In the genomic region with DNA sequence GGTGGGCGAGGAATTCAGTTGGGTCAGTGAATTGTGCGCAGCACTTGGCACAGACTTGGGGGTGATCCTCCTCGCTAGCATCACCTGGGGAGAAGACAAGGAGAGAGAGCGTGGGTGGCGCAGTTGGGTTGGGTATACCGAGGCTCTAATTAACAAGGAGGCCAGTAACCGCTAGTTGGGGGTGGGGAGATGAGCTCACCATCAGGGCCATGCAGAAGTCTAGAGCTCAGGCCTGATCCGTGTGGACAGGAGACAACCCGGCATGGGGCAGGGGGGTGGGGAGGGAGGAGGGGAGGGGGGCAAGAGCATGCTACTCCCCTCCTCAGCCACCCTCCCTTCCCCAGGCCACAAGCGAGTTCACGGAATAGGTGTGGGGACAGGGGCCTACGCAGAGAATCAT, we compare ENCODE assay signal across 2 cellular contexts.
TF ChIP-seq lines count a peak whose summit lies in the region.

No MANE protein-coding gene starts in this region.

TF ChIP-seq in A549, 52 proteins besides CTCF, POLR2A, EP300 and RAD21:
- TF ChIP-seq, protein P1, sequence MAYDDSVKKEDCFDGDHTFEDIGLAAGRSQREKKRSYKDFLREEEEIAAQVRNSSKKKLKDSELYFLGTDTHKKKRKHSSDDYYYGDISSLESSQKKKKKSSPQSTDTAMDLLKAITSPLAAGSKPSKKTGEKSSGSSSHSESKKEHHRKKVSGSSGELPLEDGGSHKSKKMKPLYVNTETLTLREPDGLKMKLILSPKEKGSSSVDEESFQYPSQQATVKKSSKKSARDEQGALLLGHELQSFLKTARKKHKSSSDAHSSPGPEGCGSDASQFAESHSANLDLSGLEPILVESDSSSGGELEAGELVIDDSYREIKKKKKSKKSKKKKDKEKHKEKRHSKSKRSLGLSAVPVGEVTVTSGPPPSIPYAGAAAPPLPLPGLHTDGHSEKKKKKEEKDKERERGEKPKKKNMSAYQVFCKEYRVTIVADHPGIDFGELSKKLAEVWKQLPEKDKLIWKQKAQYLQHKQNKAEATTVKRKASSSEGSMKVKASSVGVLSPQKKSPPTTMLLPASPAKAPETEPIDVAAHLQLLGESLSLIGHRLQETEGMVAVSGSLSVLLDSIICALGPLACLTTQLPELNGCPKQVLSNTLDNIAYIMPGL (CRISPR knock-in tag; IDR thresholded peaks at IDR 0.05; ENCODE audit: borderline replicate concordance): no peak
- TF ChIP-seq HOXA7 (CRISPR knock-in tag; IDR thresholded peaks at IDR 0.05): no peak
- TF ChIP-seq ZSCAN20 (CRISPR knock-in tag; IDR thresholded peaks at IDR 0.05): no peak
- TF ChIP-seq CHD2 (IDR thresholded peaks at IDR 0.05; ENCODE audit: low read length, partially characterized antibody): no peak
- TF ChIP-seq GATA3 (IDR thresholded peaks at IDR 0.05; ENCODE audit: borderline replicate concordance): no peak
- TF ChIP-seq CBX2 (IDR thresholded peaks at IDR 0.05; ENCODE audit: borderline replicate concordance, low read depth): no peak
- no peak for TF ChIP-seq JUNB (IDR thresholded peaks at IDR 0.05)
- TF ChIP-seq RNF2 (IDR thresholded peaks at IDR 0.05; ENCODE audit: borderline replicate concordance, low read depth): no peak
- no peak for TF ChIP-seq POLR2AphosphoS2 (conservative IDR thresholded peaks at IDR 0.05; ENCODE audit: low read length)
- TF ChIP-seq TP53 (CRISPR knock-in tag; IDR thresholded peaks at IDR 0.05): no peak
- TF ChIP-seq, protein P2, sequence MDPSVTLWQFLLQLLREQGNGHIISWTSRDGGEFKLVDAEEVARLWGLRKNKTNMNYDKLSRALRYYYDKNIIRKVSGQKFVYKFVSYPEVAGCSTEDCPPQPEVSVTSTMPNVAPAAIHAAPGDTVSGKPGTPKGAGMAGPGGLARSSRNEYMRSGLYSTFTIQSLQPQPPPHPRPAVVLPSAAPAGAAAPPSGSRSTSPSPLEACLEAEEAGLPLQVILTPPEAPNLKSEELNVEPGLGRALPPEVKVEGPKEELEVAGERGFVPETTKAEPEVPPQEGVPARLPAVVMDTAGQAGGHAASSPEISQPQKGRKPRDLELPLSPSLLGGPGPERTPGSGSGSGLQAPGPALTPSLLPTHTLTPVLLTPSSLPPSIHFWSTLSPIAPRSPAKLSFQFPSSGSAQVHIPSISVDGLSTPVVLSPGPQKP (IDR thresholded peaks at IDR 0.05; ENCODE audit: low read depth, low read length): no peak
- TF ChIP-seq, protein P3, sequence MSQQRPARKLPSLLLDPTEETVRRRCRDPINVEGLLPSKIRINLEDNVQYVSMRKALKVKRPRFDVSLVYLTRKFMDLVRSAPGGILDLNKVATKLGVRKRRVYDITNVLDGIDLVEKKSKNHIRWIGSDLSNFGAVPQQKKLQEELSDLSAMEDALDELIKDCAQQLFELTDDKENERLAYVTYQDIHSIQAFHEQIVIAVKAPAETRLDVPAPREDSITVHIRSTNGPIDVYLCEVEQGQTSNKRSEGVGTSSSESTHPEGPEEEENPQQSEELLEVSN (IDR thresholded peaks at IDR 0.05; ENCODE audit: borderline replicate concordance, low read depth): no peak

TF ChIP-seq in GM12878, 131 proteins besides CTCF, POLR2A, EP300 and RAD21:
- no peak for TF ChIP-seq HCFC1 (IDR thresholded peaks at IDR 0.05; ENCODE audit: low read length)
- TF ChIP-seq BHLHE40 (IDR thresholded peaks at IDR 0.05; ENCODE audit: borderline replicate concordance in 1 of 2, low read depth in 2 of 2, low read length in 1 of 2): no peak
- no peak for TF ChIP-seq ESRRA (IDR thresholded peaks at IDR 0.05; ENCODE audit: low read length)
- TF ChIP-seq TBL1XR1 (IDR thresholded peaks at IDR 0.05; ENCODE audit: low read depth, low read length): no peak
- TF ChIP-seq, protein P4, sequence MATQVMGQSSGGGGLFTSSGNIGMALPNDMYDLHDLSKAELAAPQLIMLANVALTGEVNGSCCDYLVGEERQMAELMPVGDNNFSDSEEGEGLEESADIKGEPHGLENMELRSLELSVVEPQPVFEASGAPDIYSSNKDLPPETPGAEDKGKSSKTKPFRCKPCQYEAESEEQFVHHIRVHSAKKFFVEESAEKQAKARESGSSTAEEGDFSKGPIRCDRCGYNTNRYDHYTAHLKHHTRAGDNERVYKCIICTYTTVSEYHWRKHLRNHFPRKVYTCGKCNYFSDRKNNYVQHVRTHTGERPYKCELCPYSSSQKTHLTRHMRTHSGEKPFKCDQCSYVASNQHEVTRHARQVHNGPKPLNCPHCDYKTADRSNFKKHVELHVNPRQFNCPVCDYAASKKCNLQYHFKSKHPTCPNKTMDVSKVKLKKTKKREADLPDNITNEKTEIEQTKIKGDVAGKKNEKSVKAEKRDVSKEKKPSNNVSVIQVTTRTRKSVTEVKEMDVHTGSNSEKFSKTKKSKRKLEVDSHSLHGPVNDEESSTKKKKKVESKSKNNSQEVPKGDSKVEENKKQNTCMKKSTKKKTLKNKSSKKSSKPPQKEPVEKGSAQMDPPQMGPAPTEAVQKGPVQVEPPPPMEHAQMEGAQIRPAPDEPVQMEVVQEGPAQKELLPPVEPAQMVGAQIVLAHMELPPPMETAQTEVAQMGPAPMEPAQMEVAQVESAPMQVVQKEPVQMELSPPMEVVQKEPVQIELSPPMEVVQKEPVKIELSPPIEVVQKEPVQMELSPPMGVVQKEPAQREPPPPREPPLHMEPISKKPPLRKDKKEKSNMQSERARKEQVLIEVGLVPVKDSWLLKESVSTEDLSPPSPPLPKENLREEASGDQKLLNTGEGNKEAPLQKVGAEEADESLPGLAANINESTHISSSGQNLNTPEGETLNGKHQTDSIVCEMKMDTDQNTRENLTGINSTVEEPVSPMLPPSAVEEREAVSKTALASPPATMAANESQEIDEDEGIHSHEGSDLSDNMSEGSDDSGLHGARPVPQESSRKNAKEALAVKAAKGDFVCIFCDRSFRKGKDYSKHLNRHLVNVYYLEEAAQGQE (IDR thresholded peaks at IDR 0.05; ENCODE audit: low read depth, low read length): no peak
- TF ChIP-seq LARP7 (IDR thresholded peaks at IDR 0.05): no peak
- no peak for TF ChIP-seq NFXL1 (IDR thresholded peaks at IDR 0.05; ENCODE audit: borderline replicate concordance)
- TF ChIP-seq, protein P5, sequence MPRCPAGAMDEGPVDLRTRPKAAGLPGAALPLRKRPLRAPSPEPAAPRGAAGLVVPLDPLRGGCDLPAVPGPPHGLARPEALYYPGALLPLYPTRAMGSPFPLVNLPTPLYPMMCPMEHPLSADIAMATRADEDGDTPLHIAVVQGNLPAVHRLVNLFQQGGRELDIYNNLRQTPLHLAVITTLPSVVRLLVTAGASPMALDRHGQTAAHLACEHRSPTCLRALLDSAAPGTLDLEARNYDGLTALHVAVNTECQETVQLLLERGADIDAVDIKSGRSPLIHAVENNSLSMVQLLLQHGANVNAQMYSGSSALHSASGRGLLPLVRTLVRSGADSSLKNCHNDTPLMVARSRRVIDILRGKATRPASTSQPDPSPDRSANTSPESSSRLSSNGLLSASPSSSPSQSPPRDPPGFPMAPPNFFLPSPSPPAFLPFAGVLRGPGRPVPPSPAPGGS (IDR thresholded peaks at IDR 0.05; ENCODE audit: borderline replicate concordance, insufficient read depth, low read depth, low read length, poor library complexity, severe bottlenecking): no peak
- no peak for TF ChIP-seq ZNF622 (IDR thresholded peaks at IDR 0.05)
- TF ChIP-seq, protein P6, sequence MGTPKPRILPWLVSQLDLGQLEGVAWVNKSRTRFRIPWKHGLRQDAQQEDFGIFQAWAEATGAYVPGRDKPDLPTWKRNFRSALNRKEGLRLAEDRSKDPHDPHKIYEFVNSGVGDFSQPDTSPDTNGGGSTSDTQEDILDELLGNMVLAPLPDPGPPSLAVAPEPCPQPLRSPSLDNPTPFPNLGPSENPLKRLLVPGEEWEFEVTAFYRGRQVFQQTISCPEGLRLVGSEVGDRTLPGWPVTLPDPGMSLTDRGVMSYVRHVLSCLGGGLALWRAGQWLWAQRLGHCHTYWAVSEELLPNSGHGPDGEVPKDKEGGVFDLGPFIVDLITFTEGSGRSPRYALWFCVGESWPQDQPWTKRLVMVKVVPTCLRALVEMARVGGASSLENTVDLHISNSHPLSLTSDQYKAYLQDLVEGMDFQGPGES (IDR thresholded peaks at IDR 0.05): no peak
- TF ChIP-seq MEF2B (IDR thresholded peaks at IDR 0.05; ENCODE audit: partially characterized antibody, poor library complexity, severe bottlenecking): no peak
- TF ChIP-seq, protein P7, sequence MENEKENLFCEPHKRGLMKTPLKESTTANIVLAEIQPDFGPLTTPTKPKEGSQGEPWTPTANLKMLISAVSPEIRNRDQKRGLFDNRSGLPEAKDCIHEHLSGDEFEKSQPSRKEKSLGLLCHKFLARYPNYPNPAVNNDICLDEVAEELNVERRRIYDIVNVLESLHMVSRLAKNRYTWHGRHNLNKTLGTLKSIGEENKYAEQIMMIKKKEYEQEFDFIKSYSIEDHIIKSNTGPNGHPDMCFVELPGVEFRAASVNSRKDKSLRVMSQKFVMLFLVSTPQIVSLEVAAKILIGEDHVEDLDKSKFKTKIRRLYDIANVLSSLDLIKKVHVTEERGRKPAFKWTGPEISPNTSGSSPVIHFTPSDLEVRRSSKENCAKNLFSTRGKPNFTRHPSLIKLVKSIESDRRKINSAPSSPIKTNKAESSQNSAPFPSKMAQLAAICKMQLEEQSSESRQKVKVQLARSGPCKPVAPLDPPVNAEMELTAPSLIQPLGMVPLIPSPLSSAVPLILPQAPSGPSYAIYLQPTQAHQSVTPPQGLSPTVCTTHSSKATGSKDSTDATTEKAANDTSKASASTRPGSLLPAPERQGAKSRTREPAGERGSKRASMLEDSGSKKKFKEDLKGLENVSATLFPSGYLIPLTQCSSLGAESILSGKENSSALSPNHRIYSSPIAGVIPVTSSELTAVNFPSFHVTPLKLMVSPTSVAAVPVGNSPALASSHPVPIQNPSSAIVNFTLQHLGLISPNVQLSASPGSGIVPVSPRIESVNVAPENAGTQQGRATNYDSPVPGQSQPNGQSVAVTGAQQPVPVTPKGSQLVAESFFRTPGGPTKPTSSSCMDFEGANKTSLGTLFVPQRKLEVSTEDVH (IDR thresholded peaks at IDR 0.05; ENCODE audit: low read depth, partially characterized antibody): no peak
- no peak for TF ChIP-seq MEF2A (IDR thresholded peaks at IDR 0.05; ENCODE audit: insufficient read depth, low read depth, low read length)
- TF ChIP-seq ATF7 (IDR thresholded peaks at IDR 0.05; ENCODE audit: low read depth): no peak
- TF ChIP-seq, protein P8, sequence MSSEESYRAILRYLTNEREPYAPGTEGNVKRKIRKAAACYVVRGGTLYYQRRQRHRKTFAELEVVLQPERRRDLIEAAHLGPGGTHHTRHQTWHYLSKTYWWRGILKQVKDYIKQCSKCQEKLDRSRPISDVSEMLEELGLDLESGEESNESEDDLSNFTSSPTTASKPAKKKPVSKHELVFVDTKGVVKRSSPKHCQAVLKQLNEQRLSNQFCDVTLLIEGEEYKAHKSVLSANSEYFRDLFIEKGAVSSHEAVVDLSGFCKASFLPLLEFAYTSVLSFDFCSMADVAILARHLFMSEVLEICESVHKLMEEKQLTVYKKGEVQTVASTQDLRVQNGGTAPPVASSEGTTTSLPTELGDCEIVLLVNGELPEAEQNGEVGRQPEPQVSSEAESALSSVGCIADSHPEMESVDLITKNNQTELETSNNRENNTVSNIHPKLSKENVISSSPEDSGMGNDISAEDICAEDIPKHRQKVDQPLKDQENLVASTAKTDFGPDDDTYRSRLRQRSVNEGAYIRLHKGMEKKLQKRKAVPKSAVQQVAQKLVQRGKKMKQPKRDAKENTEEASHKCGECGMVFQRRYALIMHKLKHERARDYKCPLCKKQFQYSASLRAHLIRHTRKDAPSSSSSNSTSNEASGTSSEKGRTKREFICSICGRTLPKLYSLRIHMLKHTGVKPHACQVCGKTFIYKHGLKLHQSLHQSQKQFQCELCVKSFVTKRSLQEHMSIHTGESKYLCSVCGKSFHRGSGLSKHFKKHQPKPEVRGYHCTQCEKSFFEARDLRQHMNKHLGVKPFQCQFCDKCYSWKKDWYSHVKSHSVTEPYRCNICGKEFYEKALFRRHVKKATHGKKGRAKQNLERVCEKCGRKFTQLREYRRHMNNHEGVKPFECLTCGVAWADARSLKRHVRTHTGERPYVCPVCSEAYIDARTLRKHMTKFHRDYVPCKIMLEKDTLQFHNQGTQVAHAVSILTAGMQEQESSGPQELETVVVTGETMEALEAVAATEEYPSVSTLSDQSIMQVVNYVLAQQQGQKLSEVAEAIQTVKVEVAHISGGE (CRISPR knock-in tag; IDR thresholded peaks at IDR 0.05): no peak
- TF ChIP-seq, protein P9, sequence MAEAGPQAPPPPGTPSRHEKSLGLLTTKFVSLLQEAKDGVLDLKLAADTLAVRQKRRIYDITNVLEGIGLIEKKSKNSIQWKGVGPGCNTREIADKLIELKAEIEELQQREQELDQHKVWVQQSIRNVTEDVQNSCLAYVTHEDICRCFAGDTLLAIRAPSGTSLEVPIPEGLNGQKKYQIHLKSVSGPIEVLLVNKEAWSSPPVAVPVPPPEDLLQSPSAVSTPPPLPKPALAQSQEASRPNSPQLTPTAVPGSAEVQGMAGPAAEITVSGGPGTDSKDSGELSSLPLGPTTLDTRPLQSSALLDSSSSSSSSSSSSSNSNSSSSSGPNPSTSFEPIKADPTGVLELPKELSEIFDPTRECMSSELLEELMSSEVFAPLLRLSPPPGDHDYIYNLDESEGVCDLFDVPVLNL (IDR thresholded peaks at IDR 0.05; ENCODE audit: low read depth, low read length): no peak
- no peak for TF ChIP-seq IKZF1 (conservative IDR thresholded peaks at IDR 0.05)
